10 cellular contexts compared by ENCODE assay signal in genomic region chr6:125197795-125198269, GRCh38. TPM values are rescaled to one million over a fixed set of nuclear protein-coding genes. Genes with fewer than 3 reads are reported as not detected.
DNase-seq lines count a peak whose midpoint lies in the region; ATAC-seq and TF ChIP-seq lines count a peak whose summit lies in the region.
"Had no signal": no experiment of that assay in that cellular context is flagged by ENCODE, and none has a peak within 500 bp of the region (broad histone marks: within the 10 kb centered on the region; RNA-seq: fewer than 3 reads in every experiment).

No MANE protein-coding gene starts in this region.

- no peak overlapping the region for H3K27ac Mint-ChIP-seq in activated CD4-positive, alpha-beta memory T cell treated with anti-CD3 and anti-CD28 coated beads, Interleukin-2, amount 10 ng/mL, durations not matched to agents 7 days and 5 days

- POLR2A ChIA-PET in activated CD4-positive, alpha-beta memory T cell treated with anti-CD3 and anti-CD28 coated beads, Interleukin-2, amount 10 ng/mL, durations not matched to agents 7 days and 5 days (lab: Charles Lee): no interaction called here

- no peaks in the 10 kb centered on the region for H3K4me1 Mint-ChIP-seq in activated CD4-positive, alpha-beta memory T cell treated with anti-CD3 and anti-CD28 coated beads, Interleukin-2, amount 10 ng/mL, durations not matched to agents 7 days and 5 days

- no peak overlapping the region for H3K4me3 ChIP-seq in choroid plexus epithelial cell (ENCODE audit: low read depth, low read length)
- no peak overlapping the region for H3K4me3 ChIP-seq in lung
- H3K4me3 ChIP-seq in uterus: no peak overlapping the region
- H3K4me3 ChIP-seq: BLaER1 had no signal

- intact Hi-C loops in uterus (cut with DNase I; ENCODE audit: low total_unique reads): no loop called here

- WGBS in lung, 2 donors: 21 to 44% methylated on average over 3 of the region's 3 CpGs

- H3K36me3 Mint-ChIP-seq in activated CD4-positive, alpha-beta memory T cell treated with anti-CD3 and anti-CD28 coated beads, Interleukin-2, amount 10 ng/mL, durations not matched to agents 7 days and 5 days (ENCODE audit: low read depth): no peaks in the 10 kb centered on the region

- H3K27me3 ChIP-seq in lung (ENCODE audit: control insufficient read depth, insufficient read depth) (no peaks in the 10 kb centered on the region), uterus (no peaks in the 10 kb centered on the region)
- H3K27me3 ChIP-seq: BLaER1 had no signal

- TF ChIP-seq POLR2A in uterus (IDR thresholded peaks at IDR 0.05): no peak

- no peaks in the 10 kb centered on the region for H3K9me3 ChIP-seq in lung (ENCODE audit: control insufficient read depth in 2 of 2, insufficient read depth in 1 of 2, low read length in 1 of 2)
- no peaks in the 10 kb centered on the region for H3K9me3 ChIP-seq in uterus
- H3K9me3 ChIP-seq: BLaER1 had no signal

- H3K4me3 Mint-ChIP-seq in activated CD4-positive, alpha-beta memory T cell treated with anti-CD3 and anti-CD28 coated beads, Interleukin-2, amount 10 ng/mL, durations not matched to agents 7 days and 5 days: no peak overlapping the region
- H3K4me3 Mint-ChIP-seq: activated T-cell treated with anti-CD3 and anti-CD28 coated beads, Interleukin-2, amount 50 U/mL, for 4 hours had no signal

- TF ChIP-seq CTCF in choroid plexus epithelial cell (conservative IDR thresholded peaks at IDR 0.05; ENCODE audit: low read depth, low read length) (no peak), lung (IDR thresholded peaks at IDR 0.05; ENCODE audit: control extremely low read depth, extremely low read depth) (no peak), uterus (IDR thresholded peaks at IDR 0.05) (no peak)

- H3K4me1 ChIP-seq in lung (ENCODE audit: control insufficient read depth in 2 of 2, insufficient read depth in 2 of 2, low read length in 2 of 2) (peaks cover 5 to 6% of the 10 kb centered on the region in 2 donors), uterus (no peaks in the 10 kb centered on the region)
- H3K4me1 ChIP-seq: BLaER1 had no signal

- DNase-seq in NCI-H1417 (lab: John Stamatoyannopoulos, UW): peak in 2 of 3 experiments; percentile 21 to 49
- DNase-seq in NCI-H1417 treated with DMSO at 0.1 percent for 48 hours (lab: John Stamatoyannopoulos, UW): no peak
- peak; percentile 74 for DNase-seq in choroid plexus epithelial cell (ENCODE audit: low read depth)
- DNase-seq in lung (ENCODE audit: low spot score): peak; percentile 81
- DNase-seq in uterus: peak; percentile 35 to 62
- no peak for DNase-seq in NK-92 treated with Interleukin-12 subunit alpha and Interleukin-12 subunit beta, amount 100 ng/mL, for 24 hours (lab: John Stamatoyannopoulos, UW)
- no peak for DNase-seq in activated CD4-positive, alpha-beta memory T cell treated with anti-CD3 and anti-CD28 coated beads, Interleukin-2, amount 10 ng/mL, durations not matched to agents 7 days and 5 days
- DNase-seq: activated T-cell treated with anti-CD3 and anti-CD28 coated beads, Interleukin-2, amount 50 U/mL, for 4 hours had no signal

- no peaks in the 10 kb centered on the region for H3K9me3 Mint-ChIP-seq in activated CD4-positive, alpha-beta memory T cell treated with anti-CD3 and anti-CD28 coated beads, Interleukin-2, amount 10 ng/mL, durations not matched to agents 7 days and 5 days
- H3K9me3 Mint-ChIP-seq: activated T-cell treated with anti-CD3 and anti-CD28 coated beads, Interleukin-2, amount 50 U/mL, for 4 hours had no signal

- peak overlapping the region; percentile 68 to 74 for H3K27ac ChIP-seq in lung (ENCODE audit: low read depth in 1 of 2, low read length in 1 of 2)
- H3K27ac ChIP-seq in uterus: peak overlapping the region in 1 of 2 donors; percentile 59
- H3K27ac ChIP-seq: BLaER1 had no signal

- H3K27me3 Mint-ChIP-seq in activated CD4-positive, alpha-beta memory T cell treated with anti-CD3 and anti-CD28 coated beads, Interleukin-2, amount 10 ng/mL, durations not matched to agents 7 days and 5 days: peaks cover 1% of the 10 kb centered on the region

- H3K36me3 ChIP-seq in lung (ENCODE audit: control insufficient read depth in 2 of 2, insufficient read depth in 2 of 2, low read length in 2 of 2) (no peaks in the 10 kb centered on the region), uterus (no peaks in the 10 kb centered on the region)
- H3K36me3 ChIP-seq: BLaER1 had no signal

- CTCF ChIA-PET in activated CD4-positive, alpha-beta memory T cell treated with anti-CD3 and anti-CD28 coated beads, Interleukin-2, amount 10 ng/mL, durations not matched to agents 7 days and 5 days (lab: Charles Lee): interaction anchor here (1.2 kb wide), 1 partner anchor 11 kb away, joined by 3 read pairs; no protein-coding TSS in a partner anchor

- ATAC-seq in lung (ENCODE audit: insufficient read depth, low FRiP score): peak; percentile 83
- ATAC-seq in GM18502 (IDR thresholded peaks at IDR 0.05; ENCODE audit: poor library complexity, unreplicated experiment): no peak
- ATAC-seq: activated T-cell treated with anti-CD3 and anti-CD28 coated beads, Interleukin-2, amount 50 U/mL, for 4 hours had no signal

RNA-seq across cellular contexts. Expression of gene TPD52L1, which starts 44.3 kb away (rescaled TPM):
- total RNA-seq in lung: 10 to 100 TPM; 15.7 to 43.5 TPM
- 10 to 100 TPM; 15.6 to 17.8 TPM for polyA plus RNA-seq in lung
- total RNA-seq in uterus: 10 to 100 TPM; 22.2 to 77.6 (median 37.7) TPM
- not detected for total RNA-seq in activated CD4-positive, alpha-beta memory T cell treated with anti-CD3 and anti-CD28 coated beads, Interleukin-2, amount 10 ng/mL, durations not matched to agents 7 days and 5 days

Comparison
In these comparisons a context has a peak if more than half of its experiments do, and no peak if none do; other contexts are left out.
1. DNase-seq: peak in NCI-H1417 (2 of 3), choroid plexus epithelial cell (single experiment), lung (single experiment) and uterus (2 of 2); none in NCI-H1417 treated with DMSO at 0.1 percent for 48 hours (single experiment), NK-92 treated with Interleukin-12 subunit alpha and Interleukin-12 subunit beta, amount 100 ng/mL, for 24 hours (single experiment) and activated CD4-positive, alpha-beta memory T cell treated with anti-CD3 and anti-CD28 coated beads, Interleukin-2, amount 10 ng/mL, durations not matched to agents 7 days and 5 days (single experiment).
2. RNA of gene TPD52L1, which starts 44.3 kb away (total RNA-seq): 22.2 to 77.6 TPM in uterus and 15.7 to 43.5 TPM in lung; not detected in activated CD4-positive, alpha-beta memory T cell treated with anti-CD3 and anti-CD28 coated beads, Interleukin-2, amount 10 ng/mL, durations not matched to agents 7 days and 5 days; every median in the first group is over 10 times any median in the second.